ENCODE assay signal across 1 cellular context in genomic region chr16:72480926-72481325, GRCh38.
TF ChIP-seq lines count a peak whose summit lies in the region.

No MANE protein-coding gene starts in this region.

TF ChIP-seq in endothelial cell of umbilical vein, 7 proteins besides CTCF, POLR2A, EP300 and RAD21 (continued from another document):
- TF ChIP-seq EZH2 (IDR thresholded peaks at IDR 0.05; ENCODE audit: borderline replicate concordance, low read depth, low read length, severe bottlenecking) (no peak), GATA2 (IDR thresholded peaks at IDR 0.05; ENCODE audit: insufficient read depth, insufficient read length, low read depth, low read length) (no peak)
- TF ChIP-seq, protein P1, sequence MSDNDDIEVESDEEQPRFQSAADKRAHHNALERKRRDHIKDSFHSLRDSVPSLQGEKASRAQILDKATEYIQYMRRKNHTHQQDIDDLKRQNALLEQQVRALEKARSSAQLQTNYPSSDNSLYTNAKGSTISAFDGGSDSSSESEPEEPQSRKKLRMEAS (IDR thresholded peaks at IDR 0.05; ENCODE audit: insufficient read depth, insufficient read length): no peak
